In the genomic region with DNA sequence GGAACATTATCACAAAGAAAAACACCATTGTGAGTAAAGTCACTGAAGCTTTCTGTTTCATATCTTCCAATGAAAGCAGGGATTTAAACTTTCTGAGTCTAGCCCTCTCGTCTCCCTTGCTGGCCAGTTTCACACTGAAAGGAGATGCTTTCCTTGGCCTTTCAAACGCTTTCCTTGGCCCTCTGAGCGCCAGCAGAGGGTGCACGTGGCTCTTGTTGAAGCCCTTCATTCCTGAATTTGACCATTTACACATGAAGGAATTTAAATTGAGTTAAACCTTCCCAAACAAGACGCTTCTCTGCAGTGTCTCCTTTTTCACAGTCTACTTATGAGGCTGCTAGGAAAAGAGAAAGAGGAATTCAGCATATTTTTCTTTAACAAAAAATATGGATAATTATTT, we compare ENCODE assay signal across 8 cellular contexts. TPM values are rescaled to one million over a fixed set of nuclear protein-coding genes. Genes with fewer than 3 reads are reported as not detected.
A peak's percentile ranks its signal among the peaks of the same experiment; 100 is the strongest.
DNase-seq lines count a peak whose midpoint lies in the region; ATAC-seq, FAIRE-seq and TF ChIP-seq lines count a peak whose summit lies in the region.

No MANE protein-coding gene starts in this region.

- H3K4me3 ChIP-seq in A549 (no peak overlapping the region), HAP-1 (no peak overlapping the region), right cardiac atrium (ENCODE audit: low read length) (no peak overlapping the region), upper lobe of left lung (no peak overlapping the region)

- FAIRE-seq in A549 (lab: Jason Lieb, UNC) = no peak
- no peak for FAIRE-seq in H54 (lab: Jason Lieb, UNC)

- peak overlapping the region; percentile 23; the same call in 2 of the 3 replicates for H3K4me2 ChIP-seq in A549

- peaks cover 95% of the 10 kb centered on the region for H3K4me1 ChIP-seq in A549
- H3K4me1 ChIP-seq in HAP-1 = no peaks in the 10 kb centered on the region
- no peaks in the 10 kb centered on the region for H3K4me1 ChIP-seq in right cardiac atrium (ENCODE audit: control insufficient read depth, insufficient read depth, low read length)
- peaks cover 45 to 58% (median 50%) of the 10 kb centered on the region in 4 donors for H3K4me1 ChIP-seq in upper lobe of left lung

- peak in 1 of 2 experiments; percentile 27; a peak in 3 of 6 replicates for ATAC-seq in A549
- peak; percentile 46 to 56 for ATAC-seq in right cardiac atrium
- no peak for ATAC-seq in upper lobe of left lung (ENCODE audit: low FRiP score in 2 of 2)
- no peak for ATAC-seq in HG03045 (IDR thresholded peaks at IDR 0.05; ENCODE audit: unreplicated experiment)
- no peak for ATAC-seq in HG03039 (IDR thresholded peaks at IDR 0.05; ENCODE audit: unreplicated experiment)

- in situ Hi-C loops in HAP-1 (cut with MboI; ENCODE audit: low sequenced_read_pairs) = no loop called here

- 26% methylated on average over 5 of the region's 5 CpGs for WGBS in A549 (ENCODE audit: missing lambda C conversion rate)
- WGBS in right cardiac atrium = 22% methylated on average over 5 of the region's 5 CpGs
- 29 to 31% methylated on average over 5 of the region's 5 CpGs for WGBS in upper lobe of left lung, 2 donors

- no peak for TF ChIP-seq EP300 in A549 (IDR thresholded peaks at IDR 0.05)
- no peak for TF ChIP-seq EP300 in upper lobe of left lung (IDR thresholded peaks at IDR 0.05)

- POLR2A ChIA-PET in A549 (lab: Yijun Ruan, JAX) = no interaction called here

- TF ChIP-seq RAD21 in A549 (conservative IDR thresholded peaks at IDR 0.05 in 1 of 2, IDR thresholded peaks at IDR 0.05 in 1 of 2) = peak; percentile 57 to 61

- TF ChIP-seq CTCF in A549 (IDR thresholded peaks at IDR 0.05) (peak; percentile 47), upper lobe of left lung (IDR thresholded peaks at IDR 0.05) (peak in 2 of 6 experiments; percentile 12 to 29)

- peak in 1 of 2 experiments; percentile 70 for DNase-seq in A549 (ENCODE audit: low read depth in 1 of 2, low spot score in 1 of 2)
- DNase-seq in HAP-1 (ENCODE audit: low spot score in 2 of 2) = peak; percentile 19 to 32
- DNase-seq in SK-N-DZ (ENCODE audit: low spot score) = peak; percentile 6
- peak; percentile 42 to 82 (median 71) for DNase-seq in right cardiac atrium
- peak in 1 of 2 donors; percentile 54 for DNase-seq in upper lobe of left lung
- DNase-seq in H54 (ENCODE audit: insufficient read length, low spot score) = no peak

- H3K9me3 ChIP-seq in A549 (no peaks in the 10 kb centered on the region), HAP-1 (no peaks in the 10 kb centered on the region), right cardiac atrium (ENCODE audit: control insufficient read depth, low read length) (no peaks in the 10 kb centered on the region), upper lobe of left lung (no peaks in the 10 kb centered on the region)

- H3K27me3 ChIP-seq in HAP-1 (ENCODE audit: low read depth) (peaks cover 4% of the 10 kb centered on the region; the same call in 1 of the 2 replicates), right cardiac atrium (ENCODE audit: control insufficient read depth, insufficient read depth) (no peaks in the 10 kb centered on the region), upper lobe of left lung (no peaks in the 10 kb centered on the region)

- no peaks in the 10 kb centered on the region for H3K36me3 ChIP-seq in HAP-1 (replicated peaks)
- H3K36me3 ChIP-seq in upper lobe of left lung = peaks cover 0 to 19% (median 5%) of the 10 kb centered on the region in 4 donors

- CTCF ChIA-PET in A549 (lab: Yijun Ruan, JAX) = interaction anchor here (0.8 to 2.4 kb wide), 6 partner anchors 10 to 277 kb away, joined by 3 to 12 read pairs (median 3); no protein-coding TSS in a partner anchor

- H3K27ac ChIP-seq in A549 = peak overlapping the region; percentile 87 to 92
- H3K27ac ChIP-seq in right cardiac atrium (ENCODE audit: low read length) = no peak overlapping the region
- H3K27ac ChIP-seq in upper lobe of left lung = peak overlapping the region; percentile 28 to 75 (median 61)

- TF ChIP-seq POLR2A in A549 (IDR thresholded peaks at IDR 0.05; ENCODE audit: low read length) = no peak
- no peak for TF ChIP-seq POLR2A in upper lobe of left lung (IDR thresholded peaks at IDR 0.05)
- no peak for TF ChIP-seq POLR2A in H54 (IDR thresholded peaks at IDR 0.05; ENCODE audit: low read depth, low read length)

- intact Hi-C loops in right cardiac atrium (cut with DNase I) = no loop called here

TF ChIP-seq in A549, 52 proteins besides CTCF, POLR2A, EP300 and RAD21:
- TF ChIP-seq CEBPB (IDR thresholded peaks at IDR 0.05) = no peak
- TF ChIP-seq, protein P1, sequence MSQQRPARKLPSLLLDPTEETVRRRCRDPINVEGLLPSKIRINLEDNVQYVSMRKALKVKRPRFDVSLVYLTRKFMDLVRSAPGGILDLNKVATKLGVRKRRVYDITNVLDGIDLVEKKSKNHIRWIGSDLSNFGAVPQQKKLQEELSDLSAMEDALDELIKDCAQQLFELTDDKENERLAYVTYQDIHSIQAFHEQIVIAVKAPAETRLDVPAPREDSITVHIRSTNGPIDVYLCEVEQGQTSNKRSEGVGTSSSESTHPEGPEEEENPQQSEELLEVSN (IDR thresholded peaks at IDR 0.05; ENCODE audit: borderline replicate concordance, low read depth) = peak; percentile 78; the same call in 1 of the 2 replicates
- no peak for TF ChIP-seq TFCP2L1 (CRISPR knock-in tag; IDR thresholded peaks at IDR 0.05)
- TF ChIP-seq, protein P2, sequence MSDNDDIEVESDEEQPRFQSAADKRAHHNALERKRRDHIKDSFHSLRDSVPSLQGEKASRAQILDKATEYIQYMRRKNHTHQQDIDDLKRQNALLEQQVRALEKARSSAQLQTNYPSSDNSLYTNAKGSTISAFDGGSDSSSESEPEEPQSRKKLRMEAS (IDR thresholded peaks at IDR 0.05) = peak; percentile 81
- TF ChIP-seq SMC3 (IDR thresholded peaks at IDR 0.05) = peak; percentile 44

RNA-seq across cellular contexts. Expression of a gene that starts 21.5 kb away (rescaled TPM):
- polyA plus RNA-seq in A549 (2011; rRNA removed) = 285 and 296 TPM in 2 replicates
- 196 and 199 TPM in 2 replicates for polyA plus RNA-seq in A549 (2012; cell fraction: cytosol; rRNA removed)
- 179 and 198 TPM in 2 replicates for polyA plus RNA-seq in A549 (2012; cell fraction: nucleus; rRNA removed)
- polyA plus RNA-seq in A549 (2017; fragmentation: RNase III; extraction: RNeasy Plus Mini Kit Qiagen cat#74134 plus additional on column Dnase treatment) = 295 to 421 TPM (median 390 TPM) in 3 replicates
- polyA minus RNA-seq in A549 (2011; rRNA and poly(A)+ RNA removed) = 123 and 152 TPM in 2 replicates
- not detected in 2 replicates for polyA plus RNA-seq in SK-N-DZ (2014; cell fraction: cytosol; rRNA removed)
- not detected in 2 replicates for polyA plus RNA-seq in SK-N-DZ (2014; cell fraction: nucleus; rRNA removed)
- total RNA-seq in right cardiac atrium = 100 to 1,000 TPM in 1 of 4 donors, 10 to 100 TPM in 3; 16.8 to 183 (median 50.8) TPM
- 56.9 TPM for polyA plus RNA-seq in right cardiac atrium
- total RNA-seq in upper lobe of left lung = 100 to 1,000 TPM in 5 of 6 donors, 10 to 100 TPM in 1; 93.4 to 383 (median 208) TPM

Comparison
In these comparisons a context has a peak if more than half of its experiments do, and no peak if none do; other contexts are left out.
1. ATAC-seq: peak in right cardiac atrium (2 of 2); none in upper lobe of left lung (0 of 2), HG03045 (single experiment) and HG03039 (single experiment).